Comparison of ENCODE assay signal across 2 cellular contexts in the genomic region with DNA sequence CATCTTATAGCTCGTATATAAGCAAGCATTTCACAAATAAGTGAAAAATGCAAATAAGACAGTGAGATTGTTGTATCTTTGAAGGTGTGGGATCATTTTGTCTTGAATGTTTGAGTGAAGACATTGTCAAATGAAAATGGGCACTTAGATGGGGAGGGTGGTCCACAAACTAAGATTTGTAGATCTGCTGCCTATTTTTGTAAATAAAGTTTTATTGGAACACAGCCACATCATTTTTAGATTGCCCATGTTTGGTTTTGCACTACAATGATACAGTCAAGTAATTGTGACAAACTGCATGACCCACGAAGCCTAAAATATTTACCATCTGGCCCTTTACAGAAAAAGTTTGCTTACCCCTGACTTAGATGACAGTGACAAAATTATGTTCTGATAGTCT.
TF ChIP-seq lines count a peak whose summit lies in the region.

No MANE protein-coding gene starts in this region.

TF ChIP-seq in GM12878, 131 proteins besides CTCF, POLR2A, EP300 and RAD21:
- TF ChIP-seq, protein P1, sequence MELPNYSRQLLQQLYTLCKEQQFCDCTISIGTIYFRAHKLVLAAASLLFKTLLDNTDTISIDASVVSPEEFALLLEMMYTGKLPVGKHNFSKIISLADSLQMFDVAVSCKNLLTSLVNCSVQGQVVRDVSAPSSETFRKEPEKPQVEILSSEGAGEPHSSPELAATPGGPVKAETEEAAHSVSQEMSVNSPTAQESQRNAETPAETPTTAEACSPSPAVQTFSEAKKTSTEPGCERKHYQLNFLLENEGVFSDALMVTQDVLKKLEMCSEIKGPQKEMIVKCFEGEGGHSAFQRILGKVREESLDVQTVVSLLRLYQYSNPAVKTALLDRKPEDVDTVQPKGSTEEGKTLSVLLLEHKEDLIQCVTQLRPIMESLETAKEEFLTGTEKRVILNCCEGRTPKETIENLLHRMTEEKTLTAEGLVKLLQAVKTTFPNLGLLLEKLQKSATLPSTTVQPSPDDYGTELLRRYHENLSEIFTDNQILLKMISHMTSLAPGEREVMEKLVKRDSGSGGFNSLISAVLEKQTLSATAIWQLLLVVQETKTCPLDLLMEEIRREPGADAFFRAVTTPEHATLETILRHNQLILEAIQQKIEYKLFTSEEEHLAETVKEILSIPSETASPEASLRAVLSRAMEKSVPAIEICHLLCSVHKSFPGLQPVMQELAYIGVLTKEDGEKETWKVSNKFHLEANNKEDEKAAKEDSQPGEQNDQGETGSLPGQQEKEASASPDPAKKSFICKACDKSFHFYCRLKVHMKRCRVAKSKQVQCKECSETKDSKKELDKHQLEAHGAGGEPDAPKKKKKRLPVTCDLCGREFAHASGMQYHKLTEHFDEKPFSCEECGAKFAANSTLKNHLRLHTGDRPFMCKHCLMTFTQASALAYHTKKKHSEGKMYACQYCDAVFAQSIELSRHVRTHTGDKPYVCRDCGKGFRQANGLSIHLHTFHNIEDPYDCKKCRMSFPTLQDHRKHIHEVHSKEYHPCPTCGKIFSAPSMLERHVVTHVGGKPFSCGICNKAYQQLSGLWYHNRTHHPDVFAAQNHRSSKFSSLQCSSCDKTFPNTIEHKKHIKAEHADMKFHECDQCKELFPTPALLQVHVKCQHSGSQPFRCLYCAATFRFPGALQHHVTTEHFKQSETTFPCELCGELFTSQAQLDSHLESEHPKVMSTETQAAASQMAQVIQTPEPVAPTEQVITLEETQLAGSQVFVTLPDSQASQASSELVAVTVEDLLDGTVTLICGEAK (IDR thresholded peaks at IDR 0.05; ENCODE audit: borderline replicate concordance) = peak; percentile 61; the same call in 1 of the 2 replicates
- TF ChIP-seq, protein P2, sequence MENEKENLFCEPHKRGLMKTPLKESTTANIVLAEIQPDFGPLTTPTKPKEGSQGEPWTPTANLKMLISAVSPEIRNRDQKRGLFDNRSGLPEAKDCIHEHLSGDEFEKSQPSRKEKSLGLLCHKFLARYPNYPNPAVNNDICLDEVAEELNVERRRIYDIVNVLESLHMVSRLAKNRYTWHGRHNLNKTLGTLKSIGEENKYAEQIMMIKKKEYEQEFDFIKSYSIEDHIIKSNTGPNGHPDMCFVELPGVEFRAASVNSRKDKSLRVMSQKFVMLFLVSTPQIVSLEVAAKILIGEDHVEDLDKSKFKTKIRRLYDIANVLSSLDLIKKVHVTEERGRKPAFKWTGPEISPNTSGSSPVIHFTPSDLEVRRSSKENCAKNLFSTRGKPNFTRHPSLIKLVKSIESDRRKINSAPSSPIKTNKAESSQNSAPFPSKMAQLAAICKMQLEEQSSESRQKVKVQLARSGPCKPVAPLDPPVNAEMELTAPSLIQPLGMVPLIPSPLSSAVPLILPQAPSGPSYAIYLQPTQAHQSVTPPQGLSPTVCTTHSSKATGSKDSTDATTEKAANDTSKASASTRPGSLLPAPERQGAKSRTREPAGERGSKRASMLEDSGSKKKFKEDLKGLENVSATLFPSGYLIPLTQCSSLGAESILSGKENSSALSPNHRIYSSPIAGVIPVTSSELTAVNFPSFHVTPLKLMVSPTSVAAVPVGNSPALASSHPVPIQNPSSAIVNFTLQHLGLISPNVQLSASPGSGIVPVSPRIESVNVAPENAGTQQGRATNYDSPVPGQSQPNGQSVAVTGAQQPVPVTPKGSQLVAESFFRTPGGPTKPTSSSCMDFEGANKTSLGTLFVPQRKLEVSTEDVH (IDR thresholded peaks at IDR 0.05; ENCODE audit: low read depth, partially characterized antibody) = no peak

TF ChIP-seq in K562, 482 proteins besides CTCF, POLR2A, EP300 and RAD21:
- TF ChIP-seq, protein P3, sequence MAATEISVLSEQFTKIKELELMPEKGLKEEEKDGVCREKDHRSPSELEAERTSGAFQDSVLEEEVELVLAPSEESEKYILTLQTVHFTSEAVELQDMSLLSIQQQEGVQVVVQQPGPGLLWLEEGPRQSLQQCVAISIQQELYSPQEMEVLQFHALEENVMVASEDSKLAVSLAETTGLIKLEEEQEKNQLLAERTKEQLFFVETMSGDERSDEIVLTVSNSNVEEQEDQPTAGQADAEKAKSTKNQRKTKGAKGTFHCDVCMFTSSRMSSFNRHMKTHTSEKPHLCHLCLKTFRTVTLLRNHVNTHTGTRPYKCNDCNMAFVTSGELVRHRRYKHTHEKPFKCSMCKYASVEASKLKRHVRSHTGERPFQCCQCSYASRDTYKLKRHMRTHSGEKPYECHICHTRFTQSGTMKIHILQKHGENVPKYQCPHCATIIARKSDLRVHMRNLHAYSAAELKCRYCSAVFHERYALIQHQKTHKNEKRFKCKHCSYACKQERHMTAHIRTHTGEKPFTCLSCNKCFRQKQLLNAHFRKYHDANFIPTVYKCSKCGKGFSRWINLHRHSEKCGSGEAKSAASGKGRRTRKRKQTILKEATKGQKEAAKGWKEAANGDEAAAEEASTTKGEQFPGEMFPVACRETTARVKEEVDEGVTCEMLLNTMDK (IDR thresholded peaks at IDR 0.05; ENCODE audit: borderline replicate concordance, insufficient read depth, low read depth, low read length, poor library complexity, severe bottlenecking) = no peak
- TF ChIP-seq, protein P1 (IDR thresholded peaks at IDR 0.05) = peak; percentile 76
- TF ChIP-seq, protein P1 (CRISPR knock-in tag; IDR thresholded peaks at IDR 0.05) = no peak
